24 cellular contexts compared by ENCODE assay signal in the genomic region with DNA sequence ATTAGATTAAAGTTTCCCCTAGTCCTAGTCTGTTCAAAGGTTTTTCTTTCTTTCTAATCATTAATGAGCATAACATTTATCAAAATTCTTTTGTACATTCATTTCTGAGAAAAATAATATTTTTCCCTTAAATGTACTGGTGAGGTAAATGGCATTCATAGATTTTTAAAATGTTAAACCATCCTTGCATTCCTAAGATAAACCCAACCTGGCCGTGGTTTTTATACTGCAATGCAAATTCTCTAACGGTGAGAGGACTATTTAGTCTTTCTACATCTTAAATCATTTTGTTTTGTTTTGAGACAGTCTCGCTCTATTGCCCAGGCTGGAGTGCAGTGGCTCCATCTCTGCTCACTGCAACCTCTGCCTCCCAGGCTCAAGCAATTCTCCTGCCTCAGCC.
"Had no signal": no experiment of that assay in that cellular context is flagged by ENCODE, and none has a peak within 500 bp of the region (broad histone marks: within the 10 kb centered on the region; RNA-seq: fewer than 3 reads in every experiment).

No MANE protein-coding gene starts in this region.

- H3K4me3 ChIP-seq: adrenal gland, coronary artery, hepatocyte, thoracic aorta had no signal

- H3K27ac ChIP-seq: coronary artery, parathyroid adenoma, thoracic aorta had no signal

- H3K4me1 ChIP-seq: parathyroid adenoma had no signal

- H3K9ac ChIP-seq: parathyroid adenoma had no signal

- H3K36me3 ChIP-seq: adrenal gland, thoracic aorta, upper lobe of right lung had no signal

- H3K79me2 ChIP-seq: hepatocyte, parathyroid adenoma had no signal

- H3K27me3 ChIP-seq: adrenal gland, hepatocyte, upper lobe of right lung had no signal

- H3K4me2 ChIP-seq: hepatocyte had no signal

- H3K9me3 Mint-ChIP-seq: activated T-helper 2 cell treated with anti-CD3 and anti-CD28 coated beads, Interferon-gamma antibody, Interleukin-2, Interleukin-4, amounts not matched to agents 10 μg/mL and 5 μg/mL and 100 μg/mL, durations not matched to agents 14 hours and 24 hours and 36 hours had no signal

- H3K9me3 ChIP-seq: upper lobe of right lung had no signal

- DNase-seq: activated B cell treated with CpG ODN at 0.5 μM for 24 hours; activated CD4-positive, alpha-beta T cell treated with anti-CD3 and anti-CD28 coated beads for 36 hours; activated CD4-positive, alpha-beta T cell treated with anti-CD3 and anti-CD28 coated beads, Interleukin-2, amount 50 U/mL, for 48 hours; activated CD8-positive, alpha-beta memory T cell treated with anti-CD3 and anti-CD28 coated beads, Interleukin-2, amount 50 U/mL, for 48 hours; activated naive CD4-positive, alpha-beta T cell; activated T-cell treated with anti-CD3 and anti-CD28 coated beads, Interleukin-2, amount 50 U/mL, for 4 hours; adrenal gland; cerebellar nuclear complex; foreskin melanocyte; left ventricle myocardium superior; midbrain; small intestine; stimulated activated naive B cell treated with anti-CD40 and anti-IgM and Interleukin-4, amounts not matched to agents 10 μg/mL and 1 μg/mL and 100 μg/mL, for 72 hours; SW 1271; T-helper 17 cell; upper lobe of right lung had no signal

- ATAC-seq: activated CD4-positive, alpha-beta T cell treated with anti-CD3 and anti-CD28 coated beads for 36 hours; activated T-cell treated with anti-CD3 and anti-CD28 coated beads, Interleukin-2, amount 50 U/mL, for 4 hours; stimulated activated naive B cell treated with anti-CD40 and anti-IgM and Interleukin-4, amounts not matched to agents 10 μg/mL and 1 μg/mL and 100 μg/mL, for 72 hours; T-helper 17 cell had no signal

- H3K27me3 Mint-ChIP-seq: activated naive CD8-positive, alpha-beta T cell; T-helper 17 cell had no signal

- H3K27ac Mint-ChIP-seq: activated B cell treated with CpG ODN at 0.5 μM for 24 hours; activated CD4-positive, alpha-beta T cell treated with anti-CD3 and anti-CD28 coated beads for 36 hours; activated naive CD8-positive, alpha-beta T cell; activated T-helper 2 cell treated with anti-CD3 and anti-CD28 coated beads, Interferon-gamma antibody, Interleukin-2, Interleukin-4, amounts not matched to agents 10 μg/mL and 5 μg/mL and 100 μg/mL, durations not matched to agents 14 hours and 24 hours and 36 hours; stimulated activated naive B cell treated with anti-CD40 and anti-IgM and Interleukin-4, amounts not matched to agents 10 μg/mL and 1 μg/mL and 100 μg/mL, for 72 hours; T-helper 17 cell had no signal

- H3K4me3 Mint-ChIP-seq: activated B cell treated with CpG ODN at 0.5 μM for 24 hours; activated CD4-positive, alpha-beta T cell treated with anti-CD3 and anti-CD28 coated beads for 36 hours; activated naive CD8-positive, alpha-beta T cell; activated T-cell treated with anti-CD3 and anti-CD28 coated beads, Interleukin-2, amount 50 U/mL, for 4 hours; nephron; stimulated activated naive B cell treated with anti-CD40 and anti-IgM and Interleukin-4, amounts not matched to agents 10 μg/mL and 1 μg/mL and 100 μg/mL, for 72 hours; T-helper 17 cell had no signal

- H2AFZ ChIP-seq: hepatocyte, parathyroid adenoma had no signal

- FAIRE-seq: bronchial epithelial cell, small intestine had no signal
